ENCODE assay signal across 11 cellular contexts in the genomic region with DNA sequence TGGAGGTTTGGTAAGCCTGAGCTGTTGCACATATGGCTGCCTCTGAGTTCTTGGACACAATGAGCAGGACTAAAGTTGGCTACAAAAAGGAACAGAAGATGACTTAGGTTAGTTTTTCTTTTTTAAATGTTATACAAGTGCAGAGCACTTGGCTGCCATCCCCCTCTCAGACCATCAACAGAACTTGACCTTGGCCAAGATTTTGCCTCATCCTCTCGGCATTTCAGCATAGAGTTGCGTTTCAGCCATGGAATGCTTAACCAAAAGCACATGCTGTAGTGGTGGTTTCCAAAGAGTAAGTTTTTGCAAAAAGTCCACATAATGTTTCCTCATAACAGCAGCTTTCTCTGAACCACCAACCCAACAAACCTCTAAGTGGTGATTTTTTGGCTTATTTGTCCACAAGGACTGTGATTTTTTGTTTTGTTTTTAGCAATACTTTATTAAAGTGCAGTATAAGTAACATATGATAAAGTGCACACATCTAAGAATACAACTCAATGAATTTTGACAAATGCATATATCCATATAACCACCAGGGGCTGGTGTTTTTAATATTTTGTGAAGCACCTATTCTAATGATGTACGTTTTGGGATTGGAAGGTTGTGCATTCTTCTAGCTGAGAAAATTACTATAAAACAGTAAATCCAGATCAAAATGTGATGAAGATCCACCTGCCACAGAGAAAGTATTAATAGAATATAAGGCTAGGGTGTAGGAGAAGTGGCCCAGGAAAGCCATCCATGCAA. TPM values are rescaled to one million over a fixed set of nuclear protein-coding genes. Genes with fewer than 3 reads are reported as not detected.
DNase-seq lines count a peak whose midpoint lies in the region; ATAC-seq, FAIRE-seq and TF ChIP-seq lines count a peak whose summit lies in the region.
"Had no signal": no experiment of that assay in that cellular context is flagged by ENCODE, and none has a peak within 500 bp of the region (broad histone marks: within the 10 kb centered on the region; RNA-seq: fewer than 3 reads in every experiment).

No MANE protein-coding gene starts in this region.

- H3K27me3 Mint-ChIP-seq in stimulated activated memory B cell treated with anti-CD40 and anti-IgM and Interleukin-4, amounts not matched to agents 10 μg/mL and 1 μg/mL and 100 μg/mL, for 72 hours, result peaks cover 7% of the 10 kb centered on the region
- H3K27me3 Mint-ChIP-seq: activated naive CD4-positive, alpha-beta T cell treated with anti-CD3 and anti-CD28 coated beads, Interleukin-2, amount 50 U/mL, for 24 hours had no signal

- in situ Hi-C loops in GM12878 (cut with MboI), result loop anchor here (25.0 kb wide), 1 partner anchor 489 kb away; no protein-coding TSS in a partner anchor

- RAD21 ChIA-PET in GM12878 (lab: Charles Lee; ENCODE audit: unreplicated experiment), result interaction anchor here (2.1 kb wide), 1 partner anchor 212 kb away, joined by 10 read pairs; no protein-coding TSS in a partner anchor

- no peak overlapping the region for H3K4me2 ChIP-seq in GM12878 (ENCODE audit: control insufficient read depth, insufficient read depth)

- H3K27me3 ChIP-seq in GM12878 (replicated peaks in 1 of 2; ENCODE audit: control insufficient read depth in 2 of 2, insufficient read depth in 2 of 2, low read length in 1 of 2) (no peaks in the 10 kb centered on the region), lung (ENCODE audit: control insufficient read depth, insufficient read depth) (no peaks in the 10 kb centered on the region), upper lobe of right lung (no peaks in the 10 kb centered on the region)

- H3K36me3 Mint-ChIP-seq in stimulated activated memory B cell treated with anti-CD40 and anti-IgM and Interleukin-4, amounts not matched to agents 10 μg/mL and 1 μg/mL and 100 μg/mL, for 72 hours, result no peaks in the 10 kb centered on the region
- H3K36me3 Mint-ChIP-seq: activated naive CD4-positive, alpha-beta T cell treated with anti-CD3 and anti-CD28 coated beads, Interleukin-2, amount 50 U/mL, for 24 hours had no signal

- peak; percentile 20 for DNase-seq in DMS 273 (lab: John Stamatoyannopoulos, UW; ENCODE audit: unreplicated experiment)
- no peak for DNase-seq in DMS 273 treated with DMSO at 0.1 percent for 48 hours (lab: John Stamatoyannopoulos, UW)
- DNase-seq in GM12878 (ENCODE audit: low read depth, low spot score), result no peak
- DNase-seq in lung (ENCODE audit: low spot score), result no peak
- no peak for DNase-seq in upper lobe of right lung
- DNase-seq in stimulated activated CD4-positive, alpha-beta T cell treated with anti-CD3 and anti-CD28 coated beads, Interleukin-2, amount 100 ng/mL, for 24 hours, result no peak
- DNase-seq: 8988T, NCI-H748 treated with DMSO at 0.1 percent for 48 hours had no signal

- no peak overlapping the region for H3K4me3 Mint-ChIP-seq in stimulated activated memory B cell treated with anti-CD40 and anti-IgM and Interleukin-4, amounts not matched to agents 10 μg/mL and 1 μg/mL and 100 μg/mL, for 72 hours
- H3K4me3 Mint-ChIP-seq: activated naive CD4-positive, alpha-beta T cell treated with anti-CD3 and anti-CD28 coated beads, Interleukin-2, amount 50 U/mL, for 24 hours had no signal

- peaks cover under 1% of the 10 kb centered on the region for H3K4me1 Mint-ChIP-seq in stimulated activated memory B cell treated with anti-CD40 and anti-IgM and Interleukin-4, amounts not matched to agents 10 μg/mL and 1 μg/mL and 100 μg/mL, for 72 hours

- TF ChIP-seq RAD21 in GM12878 (IDR thresholded peaks at IDR 0.05; ENCODE audit: insufficient read depth, low read depth, low read length), result peak; percentile 28; the same call in 1 of the 2 replicates

- H3K27ac Mint-ChIP-seq in stimulated activated memory B cell treated with anti-CD40 and anti-IgM and Interleukin-4, amounts not matched to agents 10 μg/mL and 1 μg/mL and 100 μg/mL, for 72 hours, result no peak overlapping the region
- H3K27ac Mint-ChIP-seq: activated naive CD4-positive, alpha-beta T cell treated with anti-CD3 and anti-CD28 coated beads, Interleukin-2, amount 50 U/mL, for 24 hours had no signal

- H2AFZ ChIP-seq in GM12878 (ENCODE audit: control insufficient read depth, low read depth, low read length), result no peak overlapping the region

- no peaks in the 10 kb centered on the region for H3K36me3 ChIP-seq in GM12878 (ENCODE audit: control insufficient read depth in 2 of 2, insufficient read depth in 2 of 2, low read length in 1 of 2)
- no peaks in the 10 kb centered on the region for H3K36me3 ChIP-seq in lung (ENCODE audit: control insufficient read depth in 2 of 2, insufficient read depth in 2 of 2, low read length in 2 of 2)
- H3K36me3 ChIP-seq in upper lobe of right lung, result no peaks in the 10 kb centered on the region

- TF ChIP-seq CTCF in GM12878 (IDR thresholded peaks at IDR 0.05 in 2 of 3, conservative IDR thresholded peaks at IDR 0.05 in 1 of 3; ENCODE audit: control insufficient read depth in 2 of 3, extremely low read depth in 1 of 3, insufficient read depth in 1 of 3, low read depth in 3 of 3, low read length in 3 of 3) (peak in 2 of 3 experiments; percentile 16 to 17; a peak in 2 of 6 replicates), lung (IDR thresholded peaks at IDR 0.05; ENCODE audit: control extremely low read depth, extremely low read depth) (no peak), upper lobe of right lung (IDR thresholded peaks at IDR 0.05) (peak; percentile 22)

- H4K20me1 ChIP-seq in GM12878 (ENCODE audit: control insufficient read depth, insufficient read depth), result no peaks in the 10 kb centered on the region

- FAIRE-seq in GM12878 (lab: Jason Lieb, UNC), result no peak

- ATAC-seq in GM12878 (no peak), lung (ENCODE audit: insufficient read depth, low FRiP score) (peak; percentile 41), upper lobe of right lung (no peak), HG03460 (IDR thresholded peaks at IDR 0.05; ENCODE audit: unreplicated experiment) (no peak)
- no peak for ATAC-seq in stimulated activated memory B cell treated with anti-CD40 and anti-IgM and Interleukin-4, amounts not matched to agents 10 μg/mL and 1 μg/mL and 100 μg/mL, for 72 hours

- no TSS peak for BruUV-seq in GM12878 (replicated peaks; lab: Mats Ljungman, UMichigan)

- 62% methylated on average over 3 of the region's 3 CpGs for WGBS in GM12878 (ENCODE audit: insufficient coverage, insufficient replicate concordance, low lambda C conversion rate, missing lambda C conversion rate)
- 73 to 84% methylated on average over 3 of the region's 3 CpGs for WGBS in lung, 2 donors

- no peak overlapping the region for H3K9ac ChIP-seq in GM12878 (ENCODE audit: control insufficient read depth, insufficient read depth, low read length)

- no peaks in the 10 kb centered on the region for H3K9me3 Mint-ChIP-seq in stimulated activated memory B cell treated with anti-CD40 and anti-IgM and Interleukin-4, amounts not matched to agents 10 μg/mL and 1 μg/mL and 100 μg/mL, for 72 hours
- H3K9me3 Mint-ChIP-seq: activated naive CD4-positive, alpha-beta T cell treated with anti-CD3 and anti-CD28 coated beads, Interleukin-2, amount 50 U/mL, for 24 hours had no signal

- intact Hi-C loops in GM12878 (cut with micrococcal nuclease; ENCODE audit: unreplicated experiment) (no loop called here), upper lobe of right lung (cut with DNase I) (loop anchor here (10.0 kb wide), 1 partner anchor 107 kb away; no protein-coding TSS in a partner anchor)

- no peaks in the 10 kb centered on the region for H3K79me2 ChIP-seq in GM12878 (ENCODE audit: control insufficient read depth, insufficient read depth, low read length)

- H3K27ac ChIP-seq in GM12878 (ENCODE audit: control insufficient read depth, insufficient read depth), result no peak overlapping the region
- H3K27ac ChIP-seq in lung (ENCODE audit: low read depth in 1 of 2, low read length in 1 of 2), result no peak overlapping the region
- H3K27ac ChIP-seq in upper lobe of right lung, result no peak overlapping the region

- H3K4me3 ChIP-seq in GM12878, result no peak overlapping the region
- no peak overlapping the region for H3K4me3 ChIP-seq in lung
- H3K4me3 ChIP-seq in upper lobe of right lung, result no peak overlapping the region

- POLR2A ChIA-PET in GM12878 (lab: Charles Lee), result no interaction called here

- H3K4me1 ChIP-seq in GM12878 (ENCODE audit: control insufficient read depth, insufficient read depth, low read length) (no peaks in the 10 kb centered on the region), lung (ENCODE audit: control insufficient read depth in 2 of 2, insufficient read depth in 2 of 2, low read length in 2 of 2) (peaks cover 0 to 3% of the 10 kb centered on the region in 2 donors), upper lobe of right lung (peaks cover 3% of the 10 kb centered on the region)

- TF ChIP-seq EP300 in GM12878 (IDR thresholded peaks at IDR 0.05; ENCODE audit: borderline replicate concordance in 1 of 2, control insufficient read depth in 1 of 2, low read depth in 2 of 2, low read length in 2 of 2), result no peak

- H3K9me3 ChIP-seq in GM12878 (replicated peaks; ENCODE audit: control insufficient read depth, insufficient read depth, low read length) (no peaks in the 10 kb centered on the region), lung (ENCODE audit: control insufficient read depth in 2 of 2, insufficient read depth in 1 of 2, low read length in 1 of 2) (no peaks in the 10 kb centered on the region), upper lobe of right lung (no peaks in the 10 kb centered on the region)

- CTCF ChIA-PET in GM12878 (lab: Yijun Ruan, JAX), result interaction anchor here (0.6 to 3.7 kb wide), 10 partner anchors 9 to 327 kb away, joined by 3 to 26 read pairs (median 4); partner anchors contain the start of gene CCDC177

- TF ChIP-seq POLR2A in GM12878 (IDR thresholded peaks at IDR 0.05; ENCODE audit: low read depth, low read length), result no peak

- SMC1A ChIA-PET in GM12878 (lab: Charles Lee; ENCODE audit: uncharacterized antibody, unreplicated experiment), result interaction anchor here (0.6 to 2.8 kb wide), 5 partner anchors 41 to 212 kb away, joined by 3 to 20 read pairs (median 4); partner anchors contain the start of gene EXD2

RNA-seq across cellular contexts. Expression of gene GALNT16, which starts 12.1 kb away (rescaled TPM):
- 0.24 and 0.63 TPM in 2 replicates for total RNA-seq in GM12878 (2013; cell fraction: nucleolus; rRNA removed)
- under 0.01 and 0.05 TPM in 2 replicates for total RNA-seq in GM12878 (2014; rRNA removed)
- 0.04 TPM in 1 of 2 replicates, not detected in the other for total RNA-seq in GM12878 (2014; rRNA removed; fragmentation: Illumina TruSeq; extraction: Trizol)
- total RNA-seq in GM12878 (2021), result 0.03 TPM in 1 of 2 replicates, not detected in the other
- not detected for polyA plus RNA-seq in GM12878 (2011; ENCODE audit: low read depth)
- polyA plus RNA-seq in GM12878 (2011; rRNA removed), result 0.08 and 0.13 TPM in 2 replicates
- 0.13 and 0.15 TPM in 2 replicates for polyA plus RNA-seq in GM12878 (2011; cell fraction: cytosol; rRNA removed)
- polyA plus RNA-seq in GM12878 (2011; cell fraction: nucleus; rRNA removed), result 0.39 and 0.48 TPM in 2 replicates
- polyA plus RNA-seq in GM12878 (2012), result 0.04 TPM in 2 replicates
- 0.03 TPM in 2 replicates for polyA plus RNA-seq in GM12878 (2014; fragmentation: Illumina TruSeq; extraction: Trizol)
- polyA plus RNA-seq in GM12878 (2014; fragmentation: Nextera tagmentation; extraction: Ambion mirVana), result under 1 TPM in 1 of 2 experiments, not detected in 1; 0.02 TPM
- 0.01 and 0.05 TPM in 2 replicates for polyA plus RNA-seq in GM12878 (2014; rRNA removed)
- not detected for polyA plus RNA-seq in GM12878 (2016; fragmentation: Nextera tagmentation; extraction: Ambion mirVana)
- 0.37 and 0.82 TPM in 2 replicates for polyA minus RNA-seq in GM12878 (2011; rRNA and poly(A)+ RNA removed)
- polyA minus RNA-seq in GM12878 (2011; cell fraction: cytosol; rRNA and poly(A)+ RNA removed), result 0.21 and 0.27 TPM in 2 replicates
- 0.85 and 1.1 TPM in 2 replicates for polyA minus RNA-seq in GM12878 (2011; cell fraction: nucleus; rRNA and poly(A)+ RNA removed)
- total RNA-seq in lung, result 1 to 10 TPM; 1.5 to 4.1 TPM
- polyA plus RNA-seq in lung, result 1 to 10 TPM in 1 of 2 donors, under 1 TPM in 1; 0.27 to 1.3 TPM
- total RNA-seq in upper lobe of right lung, result 3.0 TPM

RNA-seq across cellular contexts. Expression of gene EXD2, which starts 56.6 kb away (rescaled TPM):
- 11.9 and 20.6 TPM in 2 replicates for total RNA-seq in GM12878 (2013; cell fraction: nucleolus; rRNA removed)
- total RNA-seq in GM12878 (2014; rRNA removed), result 3.9 and 6.2 TPM in 2 replicates
- 3.6 and 3.7 TPM in 2 replicates for total RNA-seq in GM12878 (2014; rRNA removed; fragmentation: Illumina TruSeq; extraction: Trizol)
- total RNA-seq in GM12878 (2021), result 5.8 and 6.2 TPM in 2 replicates
- 3.7 TPM for polyA plus RNA-seq in GM12878 (2011; ENCODE audit: low read depth)
- 12.4 and 13.3 TPM in 2 replicates for polyA plus RNA-seq in GM12878 (2011; rRNA removed)
- 7.2 TPM in 2 replicates for polyA plus RNA-seq in GM12878 (2011; cell fraction: cytosol; rRNA removed)
- polyA plus RNA-seq in GM12878 (2011; cell fraction: nucleus; rRNA removed), result 11.5 and 18.5 TPM in 2 replicates
- 4.4 and 5.0 TPM in 2 replicates for polyA plus RNA-seq in GM12878 (2012)
- polyA plus RNA-seq in GM12878 (2014; fragmentation: Illumina TruSeq; extraction: Trizol), result 4.7 and 5.9 TPM in 2 replicates
- polyA plus RNA-seq in GM12878 (2014; fragmentation: Nextera tagmentation; extraction: Ambion mirVana), result 1 to 10 TPM; 1.0 to 1.3 TPM
- polyA plus RNA-seq in GM12878 (2014; rRNA removed), result 4.0 and 4.5 TPM in 2 replicates
- polyA plus RNA-seq in GM12878 (2016; fragmentation: Nextera tagmentation; extraction: Ambion mirVana), result 1 to 10 TPM; 6.1 to 6.7 TPM
- polyA minus RNA-seq in GM12878 (2011; rRNA and poly(A)+ RNA removed), result 9.7 and 11.3 TPM in 2 replicates
- 3.4 and 3.6 TPM in 2 replicates for polyA minus RNA-seq in GM12878 (2011; cell fraction: cytosol; rRNA and poly(A)+ RNA removed)
- polyA minus RNA-seq in GM12878 (2011; cell fraction: nucleus; rRNA and poly(A)+ RNA removed), result 3.9 and 5.0 TPM in 2 replicates
- total RNA-seq in lung, result 10 to 100 TPM; 19.7 to 25.7 TPM
- polyA plus RNA-seq in lung, result 1 to 10 TPM; 9.0 to 10.0 TPM
- 25.2 TPM for total RNA-seq in upper lobe of right lung
